ENCODE assay signal across 11 cellular contexts in genomic region chr3:64064804-64065203, GRCh38.
"Had no signal": no experiment of that assay in that cellular context is flagged by ENCODE, and none has a peak within 500 bp of the region (broad histone marks: within the 10 kb centered on the region; RNA-seq: fewer than 3 reads in every experiment).

No MANE protein-coding gene starts in this region.

- DNase-seq: GM23248, GOT3, H7, H9, HCEC 1CT, HFFc6 had no signal

- H3K27ac ChIP-seq: GM23248 had no signal

- H3K36me3 ChIP-seq: HAP-1 had no signal

- H3K4me3 ChIP-seq: GM23248, GM23338, HAP-1 had no signal

- H3K4me2 ChIP-seq: GM23338 had no signal

- FAIRE-seq: H1, H54 had no signal

- H3K4me3 Mint-ChIP-seq: GM23338, H9, HFFc6 had no signal

- H3K9ac ChIP-seq: GM23248 had no signal

- ATAC-seq: HCT116 had no signal

- H3K27ac Mint-ChIP-seq: GM23338, HFFc6 had no signal
